Comparison of ENCODE assay signal across 11 cellular contexts in the genomic region with DNA sequence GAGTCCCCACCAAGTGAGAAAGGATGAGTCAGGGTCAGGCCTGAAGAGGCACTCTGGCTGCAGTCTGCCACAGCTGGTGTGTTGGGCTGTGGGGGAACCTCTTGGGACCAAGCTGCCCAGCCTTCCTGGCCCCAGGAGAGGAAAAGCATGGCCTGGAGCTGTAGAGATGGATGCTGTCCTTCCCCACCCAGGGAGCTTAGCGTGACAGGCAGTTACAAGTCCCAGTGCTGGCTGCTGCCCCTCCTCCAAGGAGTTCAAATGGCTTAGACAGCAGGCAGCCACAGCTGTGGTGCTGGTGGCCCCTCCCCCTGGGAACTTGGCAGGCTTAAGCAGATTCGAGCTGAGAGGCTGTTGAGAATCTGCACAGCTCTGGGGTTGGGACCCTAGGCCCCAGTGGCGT.
DNase-seq lines count a peak whose midpoint lies in the region; ATAC-seq and TF ChIP-seq lines count a peak whose summit lies in the region.
"Had no signal": no experiment of that assay in that cellular context is flagged by ENCODE, and none has a peak within 500 bp of the region (broad histone marks: within the 10 kb centered on the region; RNA-seq: fewer than 3 reads in every experiment).

No MANE protein-coding gene starts in this region.

- no peak for ATAC-seq in HG03135 (IDR thresholded peaks at IDR 0.05; ENCODE audit: unreplicated experiment)
- ATAC-seq in HG02763 (IDR thresholded peaks at IDR 0.05; ENCODE audit: unreplicated experiment): no peak
- ATAC-seq in HG02852 (IDR thresholded peaks at IDR 0.05; ENCODE audit: unreplicated experiment): no peak

- H3K4me1 ChIP-seq in GM23248 (ENCODE audit: insufficient read depth) (peaks cover 26% of the 10 kb centered on the region), left ventricle myocardium inferior (peaks cover 47% of the 10 kb centered on the region), transverse colon (peaks cover 0 to 15% (median 0%) of the 10 kb centered on the region in 4 donors)

- H3K9ac ChIP-seq in GM23248: no peak overlapping the region

- DNase-seq in AG04450 (ENCODE audit: low read depth, low spot score) (peak; percentile 15), GM23248 (peak; percentile 55), SK-N-DZ (ENCODE audit: low spot score) (peak; percentile 87), left ventricle myocardium inferior (peak; percentile 20), transverse colon (no peak)
- DNase-seq: NCI-H1092 treated with DMSO at 0.1 percent for 48 hours, spleen had no signal

- H3K27ac ChIP-seq in AG04450 (ENCODE audit: low read depth, low read length) (no peak overlapping the region), GM23248 (no peak overlapping the region), left ventricle myocardium inferior (replicated peaks) (no peak overlapping the region), transverse colon (no peak overlapping the region)
- H3K27ac ChIP-seq: adrenal gland, spleen had no signal

- WGBS in GM23248 (ENCODE audit: low coverage in 1 of 2, low lambda C conversion rate in 2 of 2, missing lambda C conversion rate in 2 of 2), 2 experiments: 14 to 18% methylated on average over 3 of the region's 3 CpGs
- 37% methylated on average over 2 of the region's 3 CpGs; no CpG with 5 or more reads in 1 of the 2 donors for WGBS in transverse colon (ENCODE audit: low coverage in 1 of 2), 2 donors

- peaks cover 11% of the 10 kb centered on the region for H3F3A ChIP-seq in GM23248 (ENCODE audit: insufficient read depth)

- H2AFZ ChIP-seq in GM23248: no peak overlapping the region

- TF ChIP-seq POLR2A in transverse colon (IDR thresholded peaks at IDR 0.05): no peak

- TF ChIP-seq CTCF in AG04450 (IDR thresholded peaks at IDR 0.05; ENCODE audit: low read depth, low read length) (no peak), left ventricle myocardium inferior (IDR thresholded peaks at IDR 0.05; ENCODE audit: borderline replicate concordance) (no peak), transverse colon (IDR thresholded peaks at IDR 0.05) (no peak)

- H3K9me2 ChIP-seq in GM23248 (ENCODE audit: insufficient read depth): no peaks in the 10 kb centered on the region

- in situ Hi-C loops in GM23248 (cut with MboI) (loop anchor here (10.0 kb wide), 1 partner anchor 250 kb away; a partner anchor contains a TSS), transverse colon (cut with MboI; ENCODE audit: low pct_ligation_motif_present in 1 of 4, low pct_unique_long_range_greater_than_20kb in 1 of 4, low sequenced_read_pairs in 3 of 4) (loop anchor here in 3 of 4 donors (10.0 to 25.0 kb wide), 3 partner anchors 248 to 348 kb away; a partner anchor contains a TSS)

- POLR2A ChIA-PET in AG04450 (lab: Yijun Ruan, JAX): no interaction called here

- H3K9me3 ChIP-seq in AG04450 (ENCODE audit: control insufficient read depth, insufficient read depth, low read length): no peaks in the 10 kb centered on the region
- no peaks in the 10 kb centered on the region for H3K9me3 ChIP-seq in GM23248 (ENCODE audit: low read depth)
- peaks cover 11% of the 10 kb centered on the region for H3K9me3 ChIP-seq in left ventricle myocardium inferior (replicated peaks)
- H3K9me3 ChIP-seq in transverse colon: no peaks in the 10 kb centered on the region
- H3K9me3 ChIP-seq: adrenal gland, spleen had no signal

- H4K20me1 ChIP-seq in GM23248 (ENCODE audit: insufficient read depth): no peaks in the 10 kb centered on the region

- TF ChIP-seq EP300 in transverse colon (IDR thresholded peaks at IDR 0.05; ENCODE audit: low read depth): no peak

- H3K27me3 ChIP-seq in AG04450 (ENCODE audit: control insufficient read depth, insufficient read depth, low read length) (no peaks in the 10 kb centered on the region), GM23248 (replicated peaks; ENCODE audit: insufficient read depth) (no peaks in the 10 kb centered on the region), left ventricle myocardium inferior (ENCODE audit: low read depth) (no peaks in the 10 kb centered on the region), transverse colon (no peaks in the 10 kb centered on the region)
- H3K27me3 ChIP-seq: adrenal gland, spleen had no signal

- intact Hi-C loops in left ventricle myocardium inferior (cut with micrococcal nuclease) (no loop called here), transverse colon (cut with DNase I; ENCODE audit: low total_unique reads) (no loop called here)

- no peak overlapping the region for H3K4me3 ChIP-seq in AG04450 (ENCODE audit: low read depth, low read length)
- H3K4me3 ChIP-seq in GM23248: no peak overlapping the region
- no peak overlapping the region for H3K4me3 ChIP-seq in left ventricle myocardium inferior
- no peak overlapping the region for H3K4me3 ChIP-seq in transverse colon
- H3K4me3 ChIP-seq: adrenal gland, spleen had no signal

- no peaks in the 10 kb centered on the region for H3K36me3 ChIP-seq in GM23248 (ENCODE audit: low read depth)
- no peaks in the 10 kb centered on the region for H3K36me3 ChIP-seq in left ventricle myocardium inferior
- H3K36me3 ChIP-seq in transverse colon: no peaks in the 10 kb centered on the region
- H3K36me3 ChIP-seq: adrenal gland, spleen had no signal

- no peak overlapping the region for H3K4me2 ChIP-seq in GM23248 (ENCODE audit: unreplicated experiment)

- CTCF ChIA-PET in AG04450 (lab: Charles Lee): no interaction called here

- peaks cover 4% of the 10 kb centered on the region; the same call in 1 of the 2 replicates for H3K79me2 ChIP-seq in GM23248 (ENCODE audit: insufficient read depth)
